19 cellular contexts compared by ENCODE assay signal in the genomic region with DNA sequence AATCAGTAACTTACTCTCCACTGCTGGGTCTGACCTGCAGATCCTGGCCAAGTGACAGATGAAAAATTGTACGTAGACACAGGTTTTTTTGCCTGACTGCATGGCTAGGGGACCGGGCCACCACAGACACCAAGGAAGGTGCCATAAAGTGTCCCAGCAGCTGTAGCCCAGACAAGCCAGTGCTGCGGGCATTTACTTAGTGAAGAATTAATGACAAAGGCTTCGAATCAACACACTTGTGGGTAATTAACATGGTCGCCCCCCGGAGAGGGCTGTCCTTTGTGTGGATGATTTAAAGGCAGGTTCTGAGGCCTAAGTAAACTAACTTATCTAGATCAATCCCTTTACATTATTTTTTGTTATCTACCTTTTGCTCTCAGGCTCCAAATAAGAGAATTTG.
"Had no signal": no experiment of that assay in that cellular context is flagged by ENCODE, and none has a peak within 500 bp of the region (broad histone marks: within the 10 kb centered on the region; RNA-seq: fewer than 3 reads in every experiment).

No MANE protein-coding gene starts in this region.

- H3K4me3 ChIP-seq: ascending aorta, breast epithelium, mucosa of descending colon, thyroid gland had no signal

- H3K36me3 ChIP-seq: ascending aorta, breast epithelium, thyroid gland had no signal

- DNase-seq: activated CD4-positive, alpha-beta T cell treated with anti-CD3 and anti-CD28 coated beads, Interleukin-2, amount 50 U/mL, for 4 hours; activated CD4-positive, CD25-positive, alpha-beta regulatory T cell treated with anti-CD3 and anti-CD28 coated beads, Interleukin-2, amount 50 U/mL, for 72 hours; activated naive CD4-positive, alpha-beta T cell treated with Interleukin-2 at 50 U/mL for 16 hours; activated naive CD8-positive, alpha-beta T cell treated with anti-CD3 and anti-CD28 coated beads, Interleukin-2, amount 50 U/mL, for 24 hours; cerebellar nuclear complex; effector CD8-positive, alpha-beta T cell; foreskin fibroblast; glutamatergic neuron; mucosa of descending colon; naive thymus-derived CD4-positive, alpha-beta T cell; retina; stimulated activated CD4-positive, alpha-beta T cell treated with anti-CD3 and anti-CD28 coated beads, Interleukin-12 subunit alpha, Interleukin-12 subunit beta, amount 100 ng/mL, for 4 hours; T-helper 9 cell; thyroid gland had no signal

- H3K4me1 ChIP-seq: ascending aorta, breast epithelium, thyroid gland had no signal

- H3K27ac ChIP-seq: ascending aorta, breast epithelium, thyroid gland had no signal

- H3K9me3 ChIP-seq: ascending aorta, breast epithelium, mucosa of descending colon, thyroid gland had no signal

- ATAC-seq: activated naive CD8-positive, alpha-beta T cell treated with anti-CD3 and anti-CD28 coated beads, Interleukin-2, amount 50 U/mL, for 24 hours; activated T-helper 17 cell treated with anti-CD3 and anti-CD28 coated beads, Interleukin-2, amount 50 U/mL, for 72 hours; left lobe of liver; mucosa of descending colon; naive thymus-derived CD4-positive, alpha-beta T cell; stimulated activated effector memory CD8-positive, alpha-beta T cell treated with anti-CD3 and anti-CD28 coated beads, Interleukin-12 subunit alpha, Interleukin-12 subunit beta, amount 100 ng/mL, for 72 hours had no signal

- H3K27me3 ChIP-seq: ascending aorta, breast epithelium, thyroid gland had no signal
